ENCODE assay signal across 11 cellular contexts in the genomic region with DNA sequence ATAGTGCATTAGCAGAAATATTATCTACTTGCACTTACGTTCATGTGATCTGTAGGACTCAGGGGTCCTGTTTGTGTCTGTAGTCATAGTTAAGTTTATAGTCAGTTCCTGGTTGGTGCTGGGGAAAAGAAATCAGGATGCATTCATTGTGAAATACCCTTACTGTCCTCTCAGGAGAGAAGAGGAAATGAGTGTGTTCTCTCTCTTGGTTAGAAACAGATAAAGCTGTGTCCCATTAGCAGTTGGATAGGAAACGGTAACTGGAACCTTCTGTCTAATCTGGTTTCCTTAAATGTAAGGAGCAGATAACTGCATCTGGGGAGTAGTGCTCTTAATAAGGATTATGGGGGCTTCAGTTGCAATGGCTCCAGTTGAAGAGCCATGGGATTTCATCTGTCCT. TPM values are rescaled to one million over a fixed set of nuclear protein-coding genes. Genes with fewer than 3 reads are reported as not detected.
DNase-seq lines count a peak whose midpoint lies in the region; ATAC-seq, FAIRE-seq and TF ChIP-seq lines count a peak whose summit lies in the region.
"Had no signal": no experiment of that assay in that cellular context is flagged by ENCODE, and none has a peak within 500 bp of the region (broad histone marks: within the 10 kb centered on the region; RNA-seq: fewer than 3 reads in every experiment).

No MANE protein-coding gene starts in this region.

- no peaks in the 10 kb centered on the region for H3K9me1 ChIP-seq in keratinocyte (ENCODE audit: control insufficient read depth, extremely low read depth, insufficient read depth, low read length)

- peaks cover 48% of the 10 kb centered on the region for H3K4me1 ChIP-seq in keratinocyte (ENCODE audit: control insufficient read depth, extremely low read depth, insufficient read depth, low read length)
- H3K4me1 ChIP-seq in BE2C: peaks cover 20% of the 10 kb centered on the region
- no peaks in the 10 kb centered on the region for H3K4me1 ChIP-seq in SJCRH30

- H3K4me2 ChIP-seq in keratinocyte (ENCODE audit: control insufficient read depth, extremely low read depth, insufficient read depth, low read depth, low read length): peak overlapping the region; percentile 3

- no peak overlapping the region for H3K9ac ChIP-seq in keratinocyte (ENCODE audit: control insufficient read depth, extremely low read depth, insufficient read depth, low read length)

- DNase-seq in AML-193 (lab: John Stamatoyannopoulos, UW) (peak; percentile 89 to 90), HT1080 (ENCODE audit: low read depth) (peak; percentile 95), keratinocyte (ENCODE audit: low read depth, low spot score) (no peak), BE2C (no peak), DMS153 (lab: John Stamatoyannopoulos, UW) (no peak), SJCRH30 (no peak)
- DNase-seq: DMS53, T-helper 2 cell had no signal

- H3K9me3 ChIP-seq in keratinocyte (ENCODE audit: control insufficient read depth, low read depth, low read length): no peaks in the 10 kb centered on the region
- H3K9me3 ChIP-seq in BE2C: no peaks in the 10 kb centered on the region; the same call in 1 of the 2 replicates
- H3K9me3 ChIP-seq in SJCRH30 (replicated peaks): no peaks in the 10 kb centered on the region

- ATAC-seq in esophagus mucosa: no peak

- H3K27ac ChIP-seq in angular gyrus (ENCODE audit: low read depth, low read length): peak overlapping the region; percentile 3
- H3K27ac ChIP-seq in keratinocyte (ENCODE audit: control insufficient read depth, insufficient read depth, low read length): peak overlapping the region; percentile 30
- no peak overlapping the region for H3K27ac ChIP-seq in SJCRH30

- FAIRE-seq in keratinocyte (lab: Jason Lieb, UNC): no peak
- FAIRE-seq: colon had no signal

- H3K27me3 ChIP-seq in keratinocyte (ENCODE audit: control insufficient read depth, extremely low read depth, insufficient read depth, low read length): no peaks in the 10 kb centered on the region
- no peaks in the 10 kb centered on the region for H3K27me3 ChIP-seq in BE2C
- H3K27me3 ChIP-seq in SJCRH30: no peaks in the 10 kb centered on the region

- H3K4me3 ChIP-seq in keratinocyte (ENCODE audit: control insufficient read depth in 2 of 3, extremely low read depth in 1 of 3, insufficient read depth in 2 of 3, low read depth in 1 of 3, low read length in 3 of 3) (no peak overlapping the region), BE2C (ENCODE audit: low read depth, low read length) (no peak overlapping the region), SJCRH30 (no peak overlapping the region)

- dilution Hi-C loops in keratinocyte (cut with MboI; ENCODE audit: extremely low pct_ligation_motif_present, low sequenced_read_pairs): no loop called here

- H3K79me2 ChIP-seq in keratinocyte (ENCODE audit: control insufficient read depth, insufficient read depth, low read length): peaks cover 58% of the 10 kb centered on the region

- no peaks in the 10 kb centered on the region for H4K20me1 ChIP-seq in keratinocyte (ENCODE audit: control insufficient read depth, extremely low read depth, insufficient read depth, low read length)

- no peak for TF ChIP-seq CTCF in keratinocyte (optimal IDR thresholded peaks at IDR 0.05 in 1 of 3, IDR thresholded peaks at IDR 0.05 in 1 of 3, conservative IDR thresholded peaks at IDR 0.05 in 1 of 3; ENCODE audit: extremely low read depth in 1 of 3, insufficient read depth in 2 of 3, low read length in 3 of 3)
- TF ChIP-seq CTCF in BE2C (IDR thresholded peaks at IDR 0.05; ENCODE audit: low read depth, low read length): no peak

- H2AFZ ChIP-seq in keratinocyte (ENCODE audit: control insufficient read depth, low read length): peak overlapping the region; percentile 36

- H3K36me3 ChIP-seq in keratinocyte (ENCODE audit: control insufficient read depth in 2 of 2, extremely low read depth in 1 of 2, insufficient read depth in 2 of 2, low read length in 2 of 2) (peaks cover 2 to 3% of the 10 kb centered on the region in 2 experiments), BE2C (no peaks in the 10 kb centered on the region; the same call in 1 of the 2 replicates), SJCRH30 (no peaks in the 10 kb centered on the region)

RNA-seq across cellular contexts. Expression of a gene that starts 8.9 kb away (rescaled TPM):
- total RNA-seq in HT1080 (2014; rRNA removed; shearing (Covaris generic)): 31.6 and 39.9 TPM in 2 replicates
- polyA plus RNA-seq in HT1080 (2015; cell fraction: cytosol; rRNA removed): 49.2 and 73.1 TPM in 2 replicates
- 49.7 and 61.3 TPM in 2 replicates for polyA plus RNA-seq in HT1080 (2015; cell fraction: nucleus; rRNA removed)
- polyA plus RNA-seq in keratinocyte: 49.3 to 67.8 TPM (median 61.6 TPM) in 3 replicates
- 54.2 TPM for polyA plus RNA-seq in keratinocyte (2011; ENCODE audit: low read depth)
- 58.2 and 59.8 TPM in 2 replicates for polyA plus RNA-seq in keratinocyte (2011; cell fraction: cytosol; rRNA removed)
- polyA plus RNA-seq in keratinocyte (2011; cell fraction: nucleus; rRNA removed): 49.4 and 57.7 TPM in 2 replicates
- polyA plus RNA-seq in keratinocyte (2012; ENCODE audit: low replicate concordance): 30.3 and 46.8 TPM in 2 replicates
- 15.0 to 60.4 TPM (median 41.3 TPM) in 3 replicates for polyA minus RNA-seq in keratinocyte
- polyA minus RNA-seq in keratinocyte (2011; cell fraction: cytosol; rRNA and poly(A)+ RNA removed): 27.2 TPM
- 24.2 and 55.2 TPM in 2 replicates for polyA minus RNA-seq in keratinocyte (2011; cell fraction: nucleus; rRNA and poly(A)+ RNA removed)
- 30.1 TPM for total RNA-seq in esophagus mucosa
- polyA plus RNA-seq in BE2C (2012; ENCODE audit: insufficient read depth, insufficient read length, low read depth): 25.6 TPM
- 10.0 and 13.6 TPM in 2 replicates for total RNA-seq in SJCRH30 (2014; rRNA removed; shearing (Covaris generic))

RNA-seq across cellular contexts. Expression of a gene that starts 9.6 kb away (rescaled TPM):
- 119 and 125 TPM in 2 replicates for total RNA-seq in HT1080 (2014; rRNA removed; shearing (Covaris generic))
- 91.6 and 121 TPM in 2 replicates for polyA plus RNA-seq in HT1080 (2015; cell fraction: cytosol; rRNA removed)
- polyA plus RNA-seq in HT1080 (2015; cell fraction: nucleus; rRNA removed): 270 and 289 TPM in 2 replicates
- 30.6 to 40.5 TPM (median 36.5 TPM) in 3 replicates for polyA plus RNA-seq in keratinocyte
- polyA plus RNA-seq in keratinocyte (2011; ENCODE audit: low read depth): 22.1 TPM
- polyA plus RNA-seq in keratinocyte (2011; cell fraction: cytosol; rRNA removed): 16.1 and 25.7 TPM in 2 replicates
- polyA plus RNA-seq in keratinocyte (2011; cell fraction: nucleus; rRNA removed): 59.3 and 61.2 TPM in 2 replicates
- 8.9 and 29.2 TPM in 2 replicates for polyA plus RNA-seq in keratinocyte (2012; ENCODE audit: low replicate concordance)
- 26.7 to 59.4 TPM (median 32.0 TPM) in 3 replicates for polyA minus RNA-seq in keratinocyte
- polyA minus RNA-seq in keratinocyte (2011; cell fraction: cytosol; rRNA and poly(A)+ RNA removed): 41.6 TPM
- polyA minus RNA-seq in keratinocyte (2011; cell fraction: nucleus; rRNA and poly(A)+ RNA removed): 69.0 and 109 TPM in 2 replicates
- total RNA-seq in esophagus mucosa: 15.4 TPM
- polyA plus RNA-seq in BE2C (2012; ENCODE audit: insufficient read depth, insufficient read length, low read depth): 89.3 TPM
- 76.1 and 87.3 TPM in 2 replicates for total RNA-seq in SJCRH30 (2014; rRNA removed; shearing (Covaris generic))

Comparison
In these comparisons a context has a peak if more than half of its experiments do, and no peak if none do; other contexts are left out.
1. DNase-seq: peak in AML-193 (2 of 2) and HT1080 (single experiment); none in keratinocyte (single experiment), BE2C (single experiment), DMS153 (single experiment) and SJCRH30 (0 of 2).